22 cellular contexts compared by ENCODE assay signal in genomic region chr2:172533687-172534086, GRCh38. TPM values are rescaled to one million over a fixed set of nuclear protein-coding genes. Genes with fewer than 3 reads are reported as not detected.
A peak's percentile ranks its signal among the peaks of the same experiment; 100 is the strongest.
DNase-seq lines count a peak whose midpoint lies in the region; ATAC-seq, FAIRE-seq and TF ChIP-seq lines count a peak whose summit lies in the region.
"Had no signal": no experiment of that assay in that cellular context is flagged by ENCODE, and none has a peak within 500 bp of the region (broad histone marks: within the 10 kb centered on the region; RNA-seq: fewer than 3 reads in every experiment).

No MANE protein-coding gene starts in this region.

- H3K79me2 ChIP-seq in H1 (ENCODE audit: control insufficient read depth in 1 of 2, insufficient read depth in 2 of 2, low read length in 2 of 2), result no peaks in the 10 kb centered on the region

- no peak overlapping the region for H4K5ac ChIP-seq in H1 (ENCODE audit: insufficient read length, low read depth, low read length)

- peaks cover 2% of the 10 kb centered on the region; the same call in 1 of the 2 replicates for H3K23me2 ChIP-seq in H1 (ENCODE audit: low read depth, low read length)

- H3K9me3 ChIP-seq in HUES48 (ENCODE audit: control insufficient read depth, insufficient read depth, low read length), result peaks cover 54% of the 10 kb centered on the region
- H3K9me3 ChIP-seq in H1 (ENCODE audit: insufficient read depth in 2 of 2, low read depth in 1 of 2, low read length in 1 of 2), result peaks cover 12 to 28% of the 10 kb centered on the region in 2 experiments
- H3K9me3 ChIP-seq: BE2C had no signal

- no peak overlapping the region for H3K56ac ChIP-seq in H1 (replicated peaks; ENCODE audit: insufficient read length, low read depth, low read length)

- H2BK12ac ChIP-seq in H1 (ENCODE audit: low read depth, low read length), result 0 out of 2 replicates have a peak overlapping the region, but pooled peaks have one; percentile 30

- no peak overlapping the region for H2AFZ ChIP-seq in H1 (ENCODE audit: low read length)

- peak; percentile 49 for ATAC-seq in stimulated activated naive CD8-positive, alpha-beta T cell treated with anti-CD3 and anti-CD28 coated beads, Interleukin-15, Interleukin-2, amounts not matched to agents 100 U/mL and 50 U/mL, for 24 hours
- no peak for ATAC-seq in stimulated activated naive CD8-positive, alpha-beta T cell treated with anti-CD3 and anti-CD28 coated beads, Interleukin-15, amount 100 ng/mL, for 72 hours
- ATAC-seq: HepG2 had no signal

- peaks cover 5% of the 10 kb centered on the region for H3K4me1 Mint-ChIP-seq in stimulated activated naive CD8-positive, alpha-beta T cell treated with anti-CD3 and anti-CD28 coated beads, Interleukin-15, amount 100 ng/mL, for 72 hours
- H3K4me1 Mint-ChIP-seq: IgD-negative memory B cell had no signal

- H3K9me3 Mint-ChIP-seq in stimulated activated naive CD8-positive, alpha-beta T cell treated with anti-CD3 and anti-CD28 coated beads, Interleukin-15, amount 100 ng/mL, for 72 hours, result peaks cover 21 to 61% of the 10 kb centered on the region in 2 donors

- no peak for TF ChIP-seq POLR2A in H1 (IDR thresholded peaks at IDR 0.05; ENCODE audit: control extremely low read depth in 1 of 2, low read depth in 2 of 2, low read length in 2 of 2)

- 93% methylated on average over 1 of the region's 1 CpG; no CpG with 5 or more reads in 1 of the 2 experiments for WGBS in H1 (ENCODE audit: extremely low coverage in 1 of 2, insufficient coverage in 1 of 2, insufficient read length in 1 of 2, insufficient replicate concordance in 2 of 2, low coverage in 1 of 2, low lambda C conversion rate in 2 of 2, missing lambda C conversion rate in 1 of 2), 2 experiments

- H3K27me3 ChIP-seq in HUES48 (ENCODE audit: control insufficient read depth, insufficient read depth, low read length) (no peaks in the 10 kb centered on the region), H1 (replicated peaks in 1 of 4; ENCODE audit: control insufficient read depth in 3 of 4, extremely low read depth in 1 of 4, insufficient read depth in 3 of 4, low read length in 3 of 4) (no peaks in the 10 kb centered on the region)
- H3K27me3 ChIP-seq: BE2C had no signal

- CTCF ChIA-PET in H1 (lab: Charles Lee; ENCODE audit: partially characterized antibody), result interaction anchor here (1.5 kb wide), 1 partner anchor 10 kb away, joined by 3 read pairs; no protein-coding TSS in a partner anchor

- TF ChIP-seq CTCF in H1 (IDR thresholded peaks at IDR 0.05; ENCODE audit: control extremely low read depth in 1 of 3, insufficient read depth in 1 of 3, low read depth in 1 of 3, low read length in 3 of 3), result no peak

- H2BK120ac ChIP-seq in H1 (replicated peaks; ENCODE audit: low read depth, low read length), result peak overlapping the region; percentile 58

- peak overlapping the region; percentile 42; the same call in 1 of the 2 replicates for H3K18ac ChIP-seq in H1 (ENCODE audit: extremely low read depth, low read length)

- H3K27ac ChIP-seq in HUES48 (ENCODE audit: low read depth, low read length) (peak overlapping the region; percentile 88), H1 (ENCODE audit: low read depth, low read length) (peak overlapping the region; percentile 26; the same call in 1 of the 2 replicates)
- H3K27ac ChIP-seq: HL-60 had no signal

- POLR2A ChIA-PET in H1 (lab: Charles Lee; ENCODE audit: partially characterized antibody), result interaction anchor here (0.8 to 1.2 kb wide), 3 partner anchors 12 to 18 kb away, joined by 3 to 4 read pairs (median 3); no protein-coding TSS in a partner anchor

- no peaks in the 10 kb centered on the region for H3K27me3 Mint-ChIP-seq in stimulated activated naive CD8-positive, alpha-beta T cell treated with anti-CD3 and anti-CD28 coated beads, Interleukin-15, amount 100 ng/mL, for 72 hours
- H3K27me3 Mint-ChIP-seq: CD4-positive, alpha-beta T cell; IgD-negative memory B cell had no signal

- H3K9ac ChIP-seq in HUES48 (ENCODE audit: low read depth, low read length) (no peak overlapping the region), H1 (replicated peaks in 1 of 4; ENCODE audit: extremely low read depth in 1 of 4, low read depth in 3 of 4, low read length in 3 of 4) (peak overlapping the region in 1 of 4 experiments; percentile 28; a peak in 1 of 7 replicates)

- no peak overlapping the region for H3K4me3 ChIP-seq in HUES48 (ENCODE audit: low read depth, low read length)
- peak overlapping the region in 1 of 4 experiments; percentile 9; a peak in 1 of 8 replicates for H3K4me3 ChIP-seq in H1 (ENCODE audit: extremely low read depth in 1 of 4, insufficient read depth in 2 of 4, low read depth in 3 of 4, low read length in 4 of 4)

- no peaks in the 10 kb centered on the region for H3K36me3 ChIP-seq in HUES48 (ENCODE audit: control insufficient read depth, insufficient read depth, low read length)
- peaks cover 0 to 32% (median 1%) of the 10 kb centered on the region in 4 experiments; a peak in 3 of 8 replicates for H3K36me3 ChIP-seq in H1 (ENCODE audit: control insufficient read depth in 2 of 4, insufficient read depth in 4 of 4, low read length in 3 of 4)
- H3K36me3 ChIP-seq: BE2C had no signal

- H3K4me1 ChIP-seq in HUES48 (ENCODE audit: control insufficient read depth, insufficient read depth, low read length), result no peaks in the 10 kb centered on the region; the same call in 1 of the 2 replicates
- peaks cover 0 to 14% (median 11%) of the 10 kb centered on the region in 4 experiments; a peak in 5 of 7 replicates for H3K4me1 ChIP-seq in H1 (replicated peaks in 1 of 4; ENCODE audit: control insufficient read depth in 3 of 4, insufficient read depth in 4 of 4, low read length in 3 of 4)
- H3K4me1 ChIP-seq: BE2C had no signal

- peak overlapping the region; percentile 8; the same call in 1 of the 2 replicates for H2AK5ac ChIP-seq in H1 (ENCODE audit: low read depth, low read length)

- no peak overlapping the region for H2BK15ac ChIP-seq in H1 (ENCODE audit: low read length)

- peak overlapping the region; percentile 7 for H3K4ac ChIP-seq in H1 (replicated peaks; ENCODE audit: insufficient read length, low read depth, low read length)

- no peak overlapping the region for H3K27ac Mint-ChIP-seq in stimulated activated naive CD8-positive, alpha-beta T cell treated with anti-CD3 and anti-CD28 coated beads, Interleukin-15, amount 100 ng/mL, for 72 hours
- H3K27ac Mint-ChIP-seq: CD4-positive, alpha-beta T cell; HFFc6; IgD-negative memory B cell had no signal

- H3K4me2 ChIP-seq in H1 (ENCODE audit: insufficient read depth in 1 of 2, low read depth in 2 of 2, low read length in 2 of 2), result peak overlapping the region; percentile 26 to 55

- peak overlapping the region; percentile 85; the same call in 1 of the 2 replicates for H2BK5ac ChIP-seq in H1 (ENCODE audit: low read depth, low read length)

- no peak overlapping the region for H3K14ac ChIP-seq in H1 (ENCODE audit: insufficient read length)

- no peak overlapping the region for H3K23ac ChIP-seq in H1 (ENCODE audit: insufficient read length)

- FAIRE-seq in H1 (lab: Jason Lieb, UNC), result no peak
- FAIRE-seq: A204.1, D721Med, HepG2 had no signal

- no peak overlapping the region for H3K4me3 Mint-ChIP-seq in stimulated activated naive CD8-positive, alpha-beta T cell treated with anti-CD3 and anti-CD28 coated beads, Interleukin-15, amount 100 ng/mL, for 72 hours
- H3K4me3 Mint-ChIP-seq: CD4-positive, alpha-beta T cell; HFFc6 had no signal

- no peaks in the 10 kb centered on the region for H3K79me1 ChIP-seq in H1 (ENCODE audit: low read depth, low read length)

- peak overlapping the region; percentile 2; the same call in 1 of the 2 replicates for H2BK20ac ChIP-seq in H1 (ENCODE audit: low read length)

- no peak for DNase-seq in stimulated activated naive CD8-positive, alpha-beta T cell treated with anti-CD3 and anti-CD28 coated beads, Interleukin-15, Interleukin-2, amounts not matched to agents 100 U/mL and 50 U/mL, for 24 hours
- no peak for DNase-seq in stimulated activated naive CD8-positive, alpha-beta T cell treated with anti-CD3 and anti-CD28 coated beads, Interleukin-15, amount 100 ng/mL, for 72 hours
- DNase-seq in H1 (ENCODE audit: low read depth in 1 of 2, low spot score in 2 of 2) (no peak), superior temporal gyrus (ENCODE audit: extremely low spot score) (no peak), germinal center (ENCODE audit: low spot score) (no peak), DMS53 treated with DMSO at 0.1 percent for 48 hours (lab: John Stamatoyannopoulos, UW; ENCODE audit: unreplicated experiment) (no peak)
- DNase-seq: ACHN; BE2C; C1 segment of cervical spinal cord; Caco-2; CD4-positive, alpha-beta T cell; DMS79; GF-D8; HCEC 1CT; HFFc6; KBM-7 had no signal

- H4K8ac ChIP-seq in H1 (ENCODE audit: extremely low read depth, insufficient read depth, low read length), result no peak overlapping the region

- TF ChIP-seq EP300 in H1 (IDR thresholded peaks at IDR 0.05; ENCODE audit: borderline replicate concordance in 1 of 2, low read depth in 2 of 2, low read length in 2 of 2), result no peak

- H4K91ac ChIP-seq in H1 (replicated peaks; ENCODE audit: insufficient read length, low read length), result peak overlapping the region; percentile 69

- H4K20me1 ChIP-seq in H1 (replicated peaks in 1 of 2; ENCODE audit: control insufficient read depth in 1 of 2, insufficient read depth in 2 of 2, low read length in 2 of 2), result no peaks in the 10 kb centered on the region

- TF ChIP-seq RAD21 in H1 (IDR thresholded peaks at IDR 0.05 in 1 of 2, conservative IDR thresholded peaks at IDR 0.05 in 1 of 2; ENCODE audit: low read depth in 2 of 2, low read length in 2 of 2), result no peak

TF ChIP-seq in H1, 55 proteins besides CTCF, POLR2A, EP300 and RAD21:
- TF ChIP-seq CHD1 (IDR thresholded peaks at IDR 0.05; ENCODE audit: low read depth, low read length), result no peak
- no peak for TF ChIP-seq MAFK (IDR thresholded peaks at IDR 0.05; ENCODE audit: low read depth, low read length)

RNA-seq across cellular contexts. Expression of gene PDK1, which starts 22.2 kb away (rescaled TPM):
- 18.2 and 18.7 TPM in 2 replicates for total RNA-seq in H1 (2021; fragmentation: NEBNext Ultra II Directional; extraction: Animal tissue kit (Norgen Biotek cat#: 25700))
- 10.7 and 21.9 TPM in 2 replicates for polyA plus RNA-seq in H1 (2011; rRNA removed)
- polyA plus RNA-seq in H1 (2011; cell fraction: cytosol; rRNA removed), result 18.3 TPM
- 26.8 TPM for polyA plus RNA-seq in H1 (2011; cell fraction: nucleus; rRNA removed)
- 18.4 to 29.1 TPM (median 22.2 TPM) in 4 replicates for polyA plus RNA-seq in H1 (2012, experiment 1 of 2)
- 1.9 TPM for polyA plus RNA-seq in H1 (2012, experiment 2 of 2)
- polyA plus RNA-seq in H1 (2013, experiment 1 of 2), result 14.6 TPM
- polyA plus RNA-seq in H1 (2013, experiment 2 of 2), result 13.6 TPM
- polyA minus RNA-seq in H1 (2011; rRNA and poly(A)+ RNA removed), result 61.6 and 153 TPM in 2 replicates
- 30.0 TPM for polyA minus RNA-seq in H1 (2011; cell fraction: cytosol; rRNA and poly(A)+ RNA removed)
- 51.6 TPM for polyA minus RNA-seq in H1 (2011; cell fraction: nucleus; rRNA and poly(A)+ RNA removed)
